8 cellular contexts compared by ENCODE assay signal in genomic region chr19:30278882-30279254, GRCh38.
"Had no signal": no experiment of that assay in that cellular context is flagged by ENCODE, and none has a peak within 500 bp of the region (broad histone marks: within the 10 kb centered on the region; RNA-seq: fewer than 3 reads in every experiment).

No MANE protein-coding gene starts in this region.

- FAIRE-seq: G401.6, GM12878, GM12891, GM12892, GM18507, GM19239 had no signal

- H3K4me3 ChIP-seq: GM12878 had no signal

- DNase-seq: GDM1, GF-D8 had no signal
